ENCODE assay signal across 1 cellular context in the genomic region with DNA sequence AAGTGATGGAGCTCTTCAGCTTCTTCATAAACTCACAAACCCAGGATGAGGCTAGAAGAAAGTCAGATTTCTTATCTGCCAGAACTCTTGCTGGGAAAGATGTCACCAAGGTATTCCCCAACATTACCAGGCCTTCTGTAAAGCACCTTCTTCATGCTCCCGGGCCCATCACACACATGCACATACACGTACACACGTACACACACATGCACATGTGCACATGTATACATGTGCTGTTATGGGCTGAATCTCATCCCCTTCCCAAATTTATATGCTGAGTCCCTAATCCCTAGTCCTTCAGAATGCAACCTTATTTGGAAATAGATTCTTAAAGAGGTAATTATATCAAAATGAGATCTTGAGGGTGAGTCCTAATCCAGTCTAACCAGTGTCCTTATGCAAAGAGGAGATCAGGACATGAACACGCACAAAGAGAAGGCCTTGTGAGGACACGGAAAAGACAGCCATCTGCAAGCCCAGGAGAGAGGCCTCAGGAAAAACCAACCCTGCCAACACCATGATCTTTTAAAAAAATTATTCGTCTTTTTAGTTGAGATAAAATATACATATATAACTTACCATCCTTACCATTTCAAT.
TF ChIP-seq lines count a peak whose summit lies in the region.

No MANE protein-coding gene starts in this region.

TF ChIP-seq in HepG2, 621 proteins besides CTCF, POLR2A, EP300 and RAD21 (continued from another document):
- peak; percentile 64 for TF ChIP-seq MNT (IDR thresholded peaks at IDR 0.05)
TF ChIP-seq in HepG2: peak in this region for 1.
